8 cellular contexts compared by ENCODE assay signal in genomic region chr16:3074860-3075545, GRCh38.
DNase-seq lines count a peak whose midpoint lies in the region; ATAC-seq and TF ChIP-seq lines count a peak whose summit lies in the region.

No MANE protein-coding gene starts in this region.

- no peak for TF ChIP-seq POLR2A in erythroblast (IDR thresholded peaks at IDR 0.05; ENCODE audit: low read length)

- H3K4me3 ChIP-seq in GM08714 (ENCODE audit: low read length), result peak overlapping the region; percentile 45; the same call in 1 of the 2 replicates

- peak; percentile 66 to 85 for DNase-seq in central memory CD8-positive, alpha-beta T cell (ENCODE audit: low spot score in 2 of 2)
- DNase-seq in stimulated activated CD8-positive, alpha-beta memory T cell treated with anti-CD3 and anti-CD28 coated beads, Interleukin-2, amount 100 ng/mL, for 48 hours (ENCODE audit: low read depth in 2 of 2), result peak; percentile 60 to 71
- DNase-seq in OCI-M1 (lab: John Stamatoyannopoulos, UW), result no peak
- no peak for DNase-seq in ecto neural progenitor cell (ENCODE audit: low spot score)
- no peak for DNase-seq in erythroblast (lab: John Stamatoyannopoulos, UW)

- peak overlapping the region; percentile 94 for H3K27ac Mint-ChIP-seq in T-helper 1 cell treated with Interleukin-12 subunit alpha and Interleukin-12 subunit beta and Interleukin-4 antibody, amounts not matched to agents 30 μg/mL and 1 μg/mL, for 36 hours
- H3K27ac Mint-ChIP-seq in central memory CD8-positive, alpha-beta T cell (ENCODE audit: low read depth), result peak overlapping the region; percentile 79

- H3K36me3 Mint-ChIP-seq in T-helper 1 cell treated with Interleukin-12 subunit alpha and Interleukin-12 subunit beta and Interleukin-4 antibody, amounts not matched to agents 30 μg/mL and 1 μg/mL, for 36 hours (ENCODE audit: low read depth), result peaks cover 33% of the 10 kb centered on the region
- H3K36me3 Mint-ChIP-seq in central memory CD8-positive, alpha-beta T cell (ENCODE audit: insufficient read depth), result peaks cover 33% of the 10 kb centered on the region

- ATAC-seq in HG02623 (IDR thresholded peaks at IDR 0.05; ENCODE audit: unreplicated experiment), result peak; percentile 63
- ATAC-seq in central memory CD8-positive, alpha-beta T cell (replicated peaks; ENCODE audit: extremely low read depth, poor library complexity, severe bottlenecking), result peak; percentile 96

- H3K4me1 Mint-ChIP-seq in T-helper 1 cell treated with Interleukin-12 subunit alpha and Interleukin-12 subunit beta and Interleukin-4 antibody, amounts not matched to agents 30 μg/mL and 1 μg/mL, for 36 hours (ENCODE audit: low read depth), result peaks cover 77% of the 10 kb centered on the region
- H3K4me1 Mint-ChIP-seq in central memory CD8-positive, alpha-beta T cell, result peaks cover 81% of the 10 kb centered on the region

- H3K9me3 Mint-ChIP-seq in T-helper 1 cell treated with Interleukin-12 subunit alpha and Interleukin-12 subunit beta and Interleukin-4 antibody, amounts not matched to agents 30 μg/mL and 1 μg/mL, for 36 hours, result peaks cover 4% of the 10 kb centered on the region
- no peaks in the 10 kb centered on the region for H3K9me3 Mint-ChIP-seq in central memory CD8-positive, alpha-beta T cell

- H3K4me3 Mint-ChIP-seq in T-helper 1 cell treated with Interleukin-12 subunit alpha and Interleukin-12 subunit beta and Interleukin-4 antibody, amounts not matched to agents 30 μg/mL and 1 μg/mL, for 36 hours, result peak overlapping the region; percentile 71
- H3K4me3 Mint-ChIP-seq in central memory CD8-positive, alpha-beta T cell, result peak overlapping the region; percentile 62

- H3K27me3 Mint-ChIP-seq in T-helper 1 cell treated with Interleukin-12 subunit alpha and Interleukin-12 subunit beta and Interleukin-4 antibody, amounts not matched to agents 30 μg/mL and 1 μg/mL, for 36 hours (ENCODE audit: low read depth), result no peaks in the 10 kb centered on the region
- H3K27me3 Mint-ChIP-seq in central memory CD8-positive, alpha-beta T cell, result no peaks in the 10 kb centered on the region

Comparison
In these comparisons a context has a peak if more than half of its experiments do, and no peak if none do; other contexts are left out.
1. DNase-seq: peak in central memory CD8-positive, alpha-beta T cell (2 of 2) and stimulated activated CD8-positive, alpha-beta memory T cell treated with anti-CD3 and anti-CD28 coated beads, Interleukin-2, amount 100 ng/mL, for 48 hours (2 of 2); none in OCI-M1 (single experiment), ecto neural progenitor cell (single experiment) and erythroblast (0 of 2).